In the genomic region with DNA sequence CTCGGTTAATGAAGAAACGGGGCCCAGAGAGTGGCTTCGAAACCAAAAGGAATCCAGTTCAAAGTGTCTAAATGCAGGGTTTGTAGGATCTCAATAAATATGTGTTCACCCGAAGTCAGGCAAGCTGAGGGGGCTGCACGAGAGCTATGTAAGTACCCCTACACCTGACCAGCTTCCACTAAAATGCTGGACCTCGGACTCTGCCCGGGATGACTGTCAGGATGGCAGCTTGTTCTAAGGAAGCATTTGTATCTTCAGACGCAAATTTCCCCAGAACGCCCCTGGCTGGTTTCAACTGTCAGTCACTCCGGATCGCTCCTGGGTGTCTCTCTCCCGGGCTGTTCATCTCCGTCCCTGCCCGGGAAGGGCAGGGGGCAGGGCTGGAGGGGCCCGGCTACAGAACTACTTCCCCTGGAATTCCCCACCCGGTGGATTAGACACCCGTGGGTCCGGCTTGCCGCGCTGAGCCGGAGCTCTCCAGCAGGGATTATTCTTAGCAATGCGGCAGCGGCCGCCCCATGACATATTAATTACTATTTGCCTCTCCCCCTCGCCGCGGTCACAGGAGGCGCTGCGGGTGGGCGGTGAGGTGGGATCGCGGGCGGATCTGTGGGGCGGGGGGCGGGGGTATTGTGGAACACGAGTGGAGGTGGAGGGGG, we compare ENCODE assay signal across 8 cellular contexts.
DNase-seq lines count a peak whose midpoint lies in the region; ATAC-seq and TF ChIP-seq lines count a peak whose summit lies in the region.

No MANE protein-coding gene starts in this region.

- H2AFZ ChIP-seq in smooth muscle cell (ENCODE audit: low read depth), result peak overlapping the region; percentile 61

- H3K9ac ChIP-seq in smooth muscle cell (ENCODE audit: low read depth), result peak overlapping the region; percentile 26

- H3K4me1 ChIP-seq in smooth muscle cell (ENCODE audit: low read depth), result peaks cover 23% of the 10 kb centered on the region

- ATAC-seq in HG02588 (IDR thresholded peaks at IDR 0.05; ENCODE audit: unreplicated experiment) (no peak), GM18519 (IDR thresholded peaks at IDR 0.05; ENCODE audit: low FRiP score, unreplicated experiment) (no peak)

- no peaks in the 10 kb centered on the region for H3K79me2 ChIP-seq in smooth muscle cell (ENCODE audit: low read depth)

- DNase-seq in HK-2 (ENCODE audit: unreplicated experiment) (peak; percentile 7), astrocyte of the cerebellum (ENCODE audit: low read depth) (no peak), smooth muscle cell (lab: John Stamatoyannopoulos, UW; ENCODE audit: unreplicated experiment) (peak; percentile 8), DMS79 treated with DMSO at 0.1 percent for 48 hours (lab: John Stamatoyannopoulos, UW) (no peak), NAMALWA (ENCODE audit: low spot score) (no peak)

- H3K9me3 ChIP-seq in iPS-18c (ENCODE audit: control insufficient read depth, insufficient read depth, low read length) (peaks cover 2% of the 10 kb centered on the region), smooth muscle cell (replicated peaks; ENCODE audit: low read depth) (no peaks in the 10 kb centered on the region)

- H3K4me2 ChIP-seq in smooth muscle cell, result peak overlapping the region; percentile 90

- in situ Hi-C loops in astrocyte of the cerebellum (cut with HindIII; ENCODE audit: low sequenced_read_pairs), result no loop called here

- peak overlapping the region; percentile 52 for H3K4me3 ChIP-seq in astrocyte of the cerebellum (ENCODE audit: low read depth, low read length)
- H3K4me3 ChIP-seq in iPS-18c (ENCODE audit: insufficient read depth, low read depth, low read length), result peak overlapping the region; percentile 76
- H3K4me3 ChIP-seq in smooth muscle cell, result peak overlapping the region; percentile 59

- 7% methylated on average over 36 of the region's 36 CpGs for WGBS in smooth muscle cell (ENCODE audit: low lambda C conversion rate)

- H3K27me3 ChIP-seq in smooth muscle cell (ENCODE audit: low read depth), result no peaks in the 10 kb centered on the region

- no peaks in the 10 kb centered on the region for H3K36me3 ChIP-seq in smooth muscle cell (ENCODE audit: low read depth)

- H3F3A ChIP-seq in smooth muscle cell (ENCODE audit: low read depth), result no peaks in the 10 kb centered on the region

- H3K27ac ChIP-seq in smooth muscle cell (ENCODE audit: low read depth), result no peak overlapping the region

- no peaks in the 10 kb centered on the region for H4K20me1 ChIP-seq in smooth muscle cell (ENCODE audit: low read depth)

- TF ChIP-seq CTCF in astrocyte of the cerebellum (IDR thresholded peaks at IDR 0.05; ENCODE audit: low read depth, low read length, missing control alignments) (no peak), smooth muscle cell (IDR thresholded peaks at IDR 0.05; ENCODE audit: borderline replicate concordance, insufficient read depth, poor library complexity, severe bottlenecking) (no peak)

Comparison
In these comparisons a context has a peak if more than half of its experiments do, and no peak if none do; other contexts are left out.
1. DNase-seq: peak in HK-2 (single experiment) and smooth muscle cell (single experiment); none in astrocyte of the cerebellum (single experiment), DMS79 treated with DMSO at 0.1 percent for 48 hours (single experiment) and NAMALWA (single experiment).
2. Peak in every context shown above with its lines, with median percentiles within 50 percentile points of each other: H3K4me3 ChIP-seq.